In the genomic region with DNA sequence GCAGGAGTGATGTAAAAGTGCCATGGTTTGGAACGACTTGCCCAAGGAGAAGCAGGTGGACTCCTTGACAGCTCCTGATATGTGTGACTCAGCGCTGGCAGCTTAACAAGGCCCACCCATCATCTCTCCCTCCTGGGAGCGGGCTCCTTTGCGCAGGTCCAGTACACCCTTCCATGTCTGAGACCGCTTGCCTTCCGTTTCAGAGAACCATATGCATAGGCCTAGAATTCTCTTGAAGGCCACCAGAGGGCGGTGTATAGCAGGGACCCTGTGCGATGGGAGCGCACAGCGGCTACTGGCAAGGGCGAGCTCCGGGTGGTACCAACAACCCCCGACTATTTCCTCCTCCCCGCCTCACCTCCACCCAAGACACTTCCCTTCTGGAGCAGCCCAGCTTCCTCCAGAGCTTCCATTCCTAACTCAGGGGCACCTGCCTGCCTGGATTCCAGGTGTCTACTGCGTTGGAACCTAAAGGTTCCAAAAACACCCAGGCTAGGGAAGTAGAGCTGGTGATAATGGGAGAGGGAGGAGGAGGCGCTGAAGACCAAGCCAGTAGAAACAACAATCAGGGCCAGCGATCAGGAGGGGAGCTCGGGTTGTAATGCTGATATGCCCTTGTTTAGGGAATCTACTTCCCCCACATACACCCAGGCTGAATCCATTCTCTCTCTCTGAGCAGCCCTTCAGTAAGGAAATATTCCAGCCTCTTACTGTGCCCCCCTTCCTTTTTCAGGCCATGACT, we compare ENCODE assay signal across 8 cellular contexts. TPM values are rescaled to one million over a fixed set of nuclear protein-coding genes. Genes with fewer than 3 reads are reported as not detected.
A peak's percentile ranks its signal among the peaks of the same experiment; 100 is the strongest.
DNase-seq lines count a peak whose midpoint lies in the region; ATAC-seq, FAIRE-seq and TF ChIP-seq lines count a peak whose summit lies in the region.

No MANE protein-coding gene starts in this region.

- no peak for FAIRE-seq in D721Med (lab: Jason Lieb, UNC)

- no peaks in the 10 kb centered on the region for H3F3A ChIP-seq in neural cell (ENCODE audit: insufficient read depth, low read length, poor library complexity, severe bottlenecking)

- peak; percentile 95 for TF ChIP-seq CTCF in D721Med (IDR thresholded peaks at IDR 0.05; ENCODE audit: insufficient read depth, missing control alignments)
- TF ChIP-seq CTCF in neural cell (IDR thresholded peaks at IDR 0.05; ENCODE audit: poor library complexity, severe bottlenecking): peak; percentile 93

- H3K27me3 ChIP-seq in neural cell (ENCODE audit: insufficient read depth, low read depth, low read length): peaks cover 62% of the 10 kb centered on the region

- H3K27ac ChIP-seq in neural cell (ENCODE audit: low read length): no peak overlapping the region

- H3K4me3 Mint-ChIP-seq in activated T-cell treated with anti-CD3 and anti-CD28 coated beads, Interleukin-2, amount 50 U/mL, for 4 hours: peak overlapping the region; percentile 24
- peak overlapping the region; percentile 37 to 71 for H3K4me3 Mint-ChIP-seq in stimulated activated naive CD8-positive, alpha-beta T cell treated with anti-CD3 and anti-CD28 coated beads, Interleukin-15, amount 100 ng/mL, for 72 hours

- H3K4me2 ChIP-seq in neural cell (ENCODE audit: low read length): no peak overlapping the region

- TF ChIP-seq EP300 in neural cell (conservative IDR thresholded peaks at IDR 0.05; ENCODE audit: poor library complexity, severe bottlenecking): no peak

- peaks cover 48% of the 10 kb centered on the region for H3K27me3 Mint-ChIP-seq in activated T-cell treated with anti-CD3 and anti-CD28 coated beads, Interleukin-2, amount 50 U/mL, for 4 hours (ENCODE audit: low read depth)
- H3K27me3 Mint-ChIP-seq in stimulated activated naive CD8-positive, alpha-beta T cell treated with anti-CD3 and anti-CD28 coated beads, Interleukin-15, amount 100 ng/mL, for 72 hours: peaks cover 63% of the 10 kb centered on the region

- no peaks in the 10 kb centered on the region for H3K36me3 ChIP-seq in neural cell (ENCODE audit: insufficient read depth, low read length)

- no peak overlapping the region for H3K27ac Mint-ChIP-seq in stimulated activated naive CD8-positive, alpha-beta T cell treated with anti-CD3 and anti-CD28 coated beads, Interleukin-15, amount 100 ng/mL, for 72 hours

- no peaks in the 10 kb centered on the region for H3K79me2 ChIP-seq in neural cell (replicated peaks; ENCODE audit: insufficient read depth, low read length)

- no peaks in the 10 kb centered on the region for H4K20me1 ChIP-seq in neural cell (ENCODE audit: insufficient read depth)

- no peak overlapping the region for H2AFZ ChIP-seq in neural cell (ENCODE audit: low read depth, low read length)

- H3K9me2 ChIP-seq in neural cell (ENCODE audit: insufficient read depth, low read length): no peaks in the 10 kb centered on the region

- H3K4me1 Mint-ChIP-seq in activated T-cell treated with anti-CD3 and anti-CD28 coated beads, Interleukin-2, amount 50 U/mL, for 4 hours (ENCODE audit: low read depth): peaks cover 43% of the 10 kb centered on the region
- H3K4me1 Mint-ChIP-seq in stimulated activated naive CD8-positive, alpha-beta T cell treated with anti-CD3 and anti-CD28 coated beads, Interleukin-15, amount 100 ng/mL, for 72 hours: peaks cover 56% of the 10 kb centered on the region

- peak overlapping the region; percentile 36 for H3K4me3 ChIP-seq in neural cell (ENCODE audit: low read length)

- ATAC-seq in GM21737 (IDR thresholded peaks at IDR 0.05; ENCODE audit: unreplicated experiment): peak; percentile 78
- ATAC-seq in activated T-cell treated with anti-CD3 and anti-CD28 coated beads, Interleukin-2, amount 50 U/mL, for 4 hours: peak; percentile 88
- peak; percentile 87 for ATAC-seq in stimulated activated naive CD8-positive, alpha-beta T cell treated with anti-CD3 and anti-CD28 coated beads, Interleukin-15, amount 100 ng/mL, for 72 hours

- peak; percentile 82 for TF ChIP-seq RAD21 in neural cell (conservative IDR thresholded peaks at IDR 0.05)

- H3K9me3 Mint-ChIP-seq in activated T-cell treated with anti-CD3 and anti-CD28 coated beads, Interleukin-2, amount 50 U/mL, for 4 hours: no peaks in the 10 kb centered on the region
- no peaks in the 10 kb centered on the region for H3K9me3 Mint-ChIP-seq in stimulated activated naive CD8-positive, alpha-beta T cell treated with anti-CD3 and anti-CD28 coated beads, Interleukin-15, amount 100 ng/mL, for 72 hours

- peak; percentile 84 for DNase-seq in D721Med (ENCODE audit: insufficient read length, low spot score)
- peak; percentile 91 to 95 for DNase-seq in Kasumi-1 (lab: John Stamatoyannopoulos, UW)
- DNase-seq in activated T-cell treated with anti-CD3 and anti-CD28 coated beads, Interleukin-2, amount 50 U/mL, for 4 hours: peak; percentile 61
- peak; percentile 74 for DNase-seq in fibroblast of gingiva (ENCODE audit: low read depth)
- DNase-seq in stimulated activated naive CD8-positive, alpha-beta T cell treated with anti-CD3 and anti-CD28 coated beads, Interleukin-15, amount 100 ng/mL, for 72 hours: peak; percentile 70 to 76

- no peak overlapping the region for H3K9ac ChIP-seq in neural cell (ENCODE audit: low read length)

- H3K36me3 Mint-ChIP-seq in activated T-cell treated with anti-CD3 and anti-CD28 coated beads, Interleukin-2, amount 50 U/mL, for 4 hours (ENCODE audit: insufficient read depth): no peaks in the 10 kb centered on the region

- no peaks in the 10 kb centered on the region for H3K9me3 ChIP-seq in neural cell (ENCODE audit: low read length)

TF ChIP-seq in PFSK-1, 5 proteins besides CTCF, POLR2A, EP300 and RAD21:
- TF ChIP-seq POLR2AphosphoS5 (IDR thresholded peaks at IDR 0.05; ENCODE audit: low read depth, low read length) (no peak), FOXP2 (optimal IDR thresholded peaks at IDR 0.05; ENCODE audit: borderline replicate concordance, extremely low read depth, extremely low read length, insufficient read depth) (peak; percentile 39)
TF ChIP-seq in PFSK-1: peak in this region for 1.

TF ChIP-seq in neural cell, 6 proteins besides CTCF, POLR2A, EP300 and RAD21:
- no peak for TF ChIP-seq TAF1 (IDR thresholded peaks at IDR 0.05; ENCODE audit: low read depth)
- TF ChIP-seq, protein P1, sequence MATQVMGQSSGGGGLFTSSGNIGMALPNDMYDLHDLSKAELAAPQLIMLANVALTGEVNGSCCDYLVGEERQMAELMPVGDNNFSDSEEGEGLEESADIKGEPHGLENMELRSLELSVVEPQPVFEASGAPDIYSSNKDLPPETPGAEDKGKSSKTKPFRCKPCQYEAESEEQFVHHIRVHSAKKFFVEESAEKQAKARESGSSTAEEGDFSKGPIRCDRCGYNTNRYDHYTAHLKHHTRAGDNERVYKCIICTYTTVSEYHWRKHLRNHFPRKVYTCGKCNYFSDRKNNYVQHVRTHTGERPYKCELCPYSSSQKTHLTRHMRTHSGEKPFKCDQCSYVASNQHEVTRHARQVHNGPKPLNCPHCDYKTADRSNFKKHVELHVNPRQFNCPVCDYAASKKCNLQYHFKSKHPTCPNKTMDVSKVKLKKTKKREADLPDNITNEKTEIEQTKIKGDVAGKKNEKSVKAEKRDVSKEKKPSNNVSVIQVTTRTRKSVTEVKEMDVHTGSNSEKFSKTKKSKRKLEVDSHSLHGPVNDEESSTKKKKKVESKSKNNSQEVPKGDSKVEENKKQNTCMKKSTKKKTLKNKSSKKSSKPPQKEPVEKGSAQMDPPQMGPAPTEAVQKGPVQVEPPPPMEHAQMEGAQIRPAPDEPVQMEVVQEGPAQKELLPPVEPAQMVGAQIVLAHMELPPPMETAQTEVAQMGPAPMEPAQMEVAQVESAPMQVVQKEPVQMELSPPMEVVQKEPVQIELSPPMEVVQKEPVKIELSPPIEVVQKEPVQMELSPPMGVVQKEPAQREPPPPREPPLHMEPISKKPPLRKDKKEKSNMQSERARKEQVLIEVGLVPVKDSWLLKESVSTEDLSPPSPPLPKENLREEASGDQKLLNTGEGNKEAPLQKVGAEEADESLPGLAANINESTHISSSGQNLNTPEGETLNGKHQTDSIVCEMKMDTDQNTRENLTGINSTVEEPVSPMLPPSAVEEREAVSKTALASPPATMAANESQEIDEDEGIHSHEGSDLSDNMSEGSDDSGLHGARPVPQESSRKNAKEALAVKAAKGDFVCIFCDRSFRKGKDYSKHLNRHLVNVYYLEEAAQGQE (IDR thresholded peaks at IDR 0.05; ENCODE audit: borderline replicate concordance): no peak
- no peak for TF ChIP-seq MXI1 (conservative IDR thresholded peaks at IDR 0.05; ENCODE audit: poor library complexity, severe bottlenecking)
- TF ChIP-seq EZH2 (IDR thresholded peaks at IDR 0.05; ENCODE audit: borderline replicate concordance, insufficient read depth, low read length, poor library complexity, severe bottlenecking): no peak
- TF ChIP-seq SMC3 (conservative IDR thresholded peaks at IDR 0.05; ENCODE audit: poor library complexity): peak; percentile 89
- TF ChIP-seq POLR2AphosphoS5 (IDR thresholded peaks at IDR 0.05): peak; percentile 8

RNA-seq across cellular contexts. Expression of a gene that starts 6.2 kb away (rescaled TPM):
- polyA plus RNA-seq in PFSK-1 (2012; ENCODE audit: insufficient read length, low read depth): not detected
- under 1 TPM in 1 of 3 donors, not detected in 2; 0.11 TPM for total RNA-seq in activated T-cell treated with anti-CD3 and anti-CD28 coated beads, Interleukin-2, amount 50 U/mL, for 4 hours
- polyA plus RNA-seq in neural cell: 0.28 and 0.66 TPM in 2 replicates
- polyA minus RNA-seq in neural cell: 0.46 and 0.49 TPM in 2 replicates

RNA-seq across cellular contexts. Expression of a gene that starts 18.6 kb away (rescaled TPM):
- polyA plus RNA-seq in PFSK-1 (2012; ENCODE audit: insufficient read length, low read depth): 16.5 TPM
- total RNA-seq in activated T-cell treated with anti-CD3 and anti-CD28 coated beads, Interleukin-2, amount 50 U/mL, for 4 hours: 1 to 10 TPM; 4.5 to 5.2 (median 4.5) TPM
- 0.68 TPM in 1 of 2 replicates, not detected in the other for polyA plus RNA-seq in neural cell
- polyA minus RNA-seq in neural cell: not detected in 2 replicates

RNA-seq across cellular contexts. Expression of a gene that starts 22.3 kb away (rescaled TPM):
- polyA plus RNA-seq in PFSK-1 (2012; ENCODE audit: insufficient read length, low read depth): 93.5 TPM
- 10 to 100 TPM; 27.5 to 35.5 (median 28.8) TPM for total RNA-seq in activated T-cell treated with anti-CD3 and anti-CD28 coated beads, Interleukin-2, amount 50 U/mL, for 4 hours
- 344 and 381 TPM in 2 replicates for polyA plus RNA-seq in neural cell
- polyA minus RNA-seq in neural cell: 165 and 169 TPM in 2 replicates

RNA-seq across cellular contexts. Expression of a gene that starts 27.8 kb away (rescaled TPM):
- polyA plus RNA-seq in PFSK-1 (2012; ENCODE audit: insufficient read length, low read depth): 54.1 TPM
- 100 to 1,000 TPM; 102 to 106 (median 105) TPM for total RNA-seq in activated T-cell treated with anti-CD3 and anti-CD28 coated beads, Interleukin-2, amount 50 U/mL, for 4 hours
- 14.1 and 15.8 TPM in 2 replicates for polyA plus RNA-seq in neural cell
- polyA minus RNA-seq in neural cell: 36.8 and 37.7 TPM in 2 replicates

RNA-seq across cellular contexts. Expression of a gene that starts 42.8 kb away (rescaled TPM):
- 995 TPM for polyA plus RNA-seq in PFSK-1 (2012; ENCODE audit: insufficient read length, low read depth)
- total RNA-seq in activated T-cell treated with anti-CD3 and anti-CD28 coated beads, Interleukin-2, amount 50 U/mL, for 4 hours: 1,000 to 10,000 TPM; 2,095 to 2,519 (median 2,182) TPM
- polyA plus RNA-seq in neural cell: 573 and 605 TPM in 2 replicates
- polyA minus RNA-seq in neural cell: 371 and 430 TPM in 2 replicates
